21 cellular contexts compared by ENCODE assay signal in genomic region chr11:13160302-13160701, GRCh38.
A peak's percentile ranks its signal among the peaks of the same experiment; 100 is the strongest.
DNase-seq lines count a peak whose midpoint lies in the region; TF ChIP-seq lines count a peak whose summit lies in the region.
"Had no signal": no experiment of that assay in that cellular context is flagged by ENCODE, and none has a peak within 500 bp of the region (broad histone marks: within the 10 kb centered on the region; RNA-seq: fewer than 3 reads in every experiment).

No MANE protein-coding gene starts in this region.

- H3K4me2 ChIP-seq in hepatocyte, result no peak overlapping the region
- H3K4me2 ChIP-seq: BLaER1 had no signal

- H4K20me1 ChIP-seq in hepatocyte (ENCODE audit: insufficient read depth, poor library complexity, severe bottlenecking), result no peaks in the 10 kb centered on the region
- H4K20me1 ChIP-seq: BLaER1 had no signal

- POLR2A ChIA-PET in MCF 10A (lab: Yijun Ruan, JAX), result interaction anchor here (0.8 to 2.2 kb wide), 9 partner anchors 9 to 303 kb away, joined by 3 to 21 read pairs (median 4); partner anchors contain the start of gene BTBD10

- H3K4me1 ChIP-seq in hepatocyte (ENCODE audit: insufficient read depth) (no peaks in the 10 kb centered on the region), thymus (ENCODE audit: control insufficient read depth, insufficient read depth, low read length) (no peaks in the 10 kb centered on the region)
- H3K4me1 ChIP-seq: ascending aorta, BLaER1 had no signal

- no peak for TF ChIP-seq CTCF in MCF 10A (IDR thresholded peaks at IDR 0.05; ENCODE audit: unreplicated experiment)
- TF ChIP-seq CTCF in hepatocyte (IDR thresholded peaks at IDR 0.05; ENCODE audit: poor library complexity), result no peak

- H3K36me3 ChIP-seq in hepatocyte (replicated peaks; ENCODE audit: insufficient read depth, low read depth) (no peaks in the 10 kb centered on the region), thymus (ENCODE audit: control insufficient read depth, insufficient read depth) (no peaks in the 10 kb centered on the region)
- H3K36me3 ChIP-seq: ascending aorta, BLaER1, ovary had no signal

- H3K4me3 ChIP-seq in hepatocyte (no peak overlapping the region), thymus (ENCODE audit: low read length) (no peak overlapping the region)
- H3K4me3 ChIP-seq: ascending aorta, BLaER1, dorsolateral prefrontal cortex, ovary, SK-N-MC had no signal

- no peaks in the 10 kb centered on the region for H3K79me2 ChIP-seq in hepatocyte

- H3K4me1 Mint-ChIP-seq in MCF 10A (ENCODE audit: insufficient read depth, unreplicated experiment), result peaks cover 12% of the 10 kb centered on the region
- H3K4me1 Mint-ChIP-seq: naive thymus-derived CD8-positive, alpha-beta T cell had no signal

- H3K27ac Mint-ChIP-seq in MCF 10A (ENCODE audit: low read depth, unreplicated experiment), result peak overlapping the region; percentile 63
- H3K27ac Mint-ChIP-seq: activated naive CD4-positive, alpha-beta T cell treated with anti-CD3 and anti-CD28 coated beads, Interleukin-2, amount 50 U/mL, for 72 hours; naive thymus-derived CD8-positive, alpha-beta T cell had no signal

- intact Hi-C loops in MCF 10A (cut with micrococcal nuclease), result no loop called here

- no TSS peak for BruUV-seq in MCF 10A (replicated peaks; lab: Mats Ljungman, UMichigan)

- peak overlapping the region; percentile 45 for H3K27ac ChIP-seq in hepatocyte
- H3K27ac ChIP-seq in thymus (ENCODE audit: low read depth), result peak overlapping the region; percentile 64
- H3K27ac ChIP-seq: ascending aorta, BLaER1, dorsolateral prefrontal cortex, ovary, SK-N-MC had no signal

- no peaks in the 10 kb centered on the region for H3K9me3 ChIP-seq in hepatocyte (ENCODE audit: low read depth)
- no peaks in the 10 kb centered on the region for H3K9me3 ChIP-seq in thymus (ENCODE audit: control insufficient read depth)
- H3K9me3 ChIP-seq: ovary had no signal

- CTCF ChIA-PET in MCF 10A (lab: Yijun Ruan, JAX), result interaction anchor here (0.7 to 1.5 kb wide), 4 partner anchors 24 to 196 kb away, joined by 3 to 4 read pairs (median 4); no protein-coding TSS in a partner anchor

- H3K27me3 Mint-ChIP-seq in MCF 10A (ENCODE audit: insufficient read depth, unreplicated experiment), result no peaks in the 10 kb centered on the region

- H3K4me3 Mint-ChIP-seq in MCF 10A (ENCODE audit: unreplicated experiment), result no peak overlapping the region
- H3K4me3 Mint-ChIP-seq: naive thymus-derived CD8-positive, alpha-beta T cell had no signal

- H3K27me3 ChIP-seq in hepatocyte (no peaks in the 10 kb centered on the region), thymus (ENCODE audit: control insufficient read depth, insufficient read depth) (no peaks in the 10 kb centered on the region)
- H3K27me3 ChIP-seq: ascending aorta, BLaER1, ovary had no signal

- H3K9me2 ChIP-seq in hepatocyte (replicated peaks; ENCODE audit: insufficient read depth), result no peaks in the 10 kb centered on the region

- DNase-seq in NCI-H2107 treated with DMSO at 0.1 percent for 48 hours (lab: John Stamatoyannopoulos, UW; ENCODE audit: unreplicated experiment) (peak; percentile 52), NCI-H2107 (lab: John Stamatoyannopoulos, UW) (no peak), MCF 10A (ENCODE audit: unreplicated experiment) (peak; percentile 76), hepatocyte (ENCODE audit: low spot score) (no peak), putamen (ENCODE audit: low spot score) (no peak), COLO829 (ENCODE audit: low spot score) (no peak), DMS153 (lab: John Stamatoyannopoulos, UW) (no peak)
- DNase-seq: dorsolateral prefrontal cortex; mesenchymal stem cell; MM.1S; naive thymus-derived CD8-positive, alpha-beta T cell; NCI-H1930; NCI-H510A treated with DMSO at 0.1 percent for 48 hours; ovary; stimulated activated CD8-positive, alpha-beta memory T cell treated with anti-CD3 and anti-CD28 coated beads, Interleukin-4, amount 100 ng/mL, for 48 hours; T-helper 2 cell had no signal

- H2AFZ ChIP-seq in hepatocyte, result no peak overlapping the region

- WGBS in hepatocyte (ENCODE audit: low lambda C conversion rate, missing lambda C conversion rate), result 61% methylated on average over 7 of the region's 7 CpGs
- 86% methylated on average over 7 of the region's 7 CpGs for WGBS in thymus

- no peaks in the 10 kb centered on the region for H3K36me3 Mint-ChIP-seq in MCF 10A (ENCODE audit: insufficient read depth, unreplicated experiment)

- H3K9me3 Mint-ChIP-seq in MCF 10A (ENCODE audit: unreplicated experiment), result peaks cover 6% of the 10 kb centered on the region

Comparison
In these comparisons a context has a peak if more than half of its experiments do, and no peak if none do; other contexts are left out.
1. DNase-seq: peak in NCI-H2107 treated with DMSO at 0.1 percent for 48 hours (single experiment) and MCF 10A (single experiment); none in NCI-H2107 (single experiment), hepatocyte (single experiment), putamen (single experiment), COLO829 (single experiment) and DMS153 (single experiment).